1 cellular context compared by ENCODE assay signal in genomic region chr19:5961969-5962945, GRCh38.
TF ChIP-seq lines count a peak whose summit lies in the region.

No MANE protein-coding gene starts in this region.

TF ChIP-seq in HepG2, 621 proteins besides CTCF, POLR2A, EP300 and RAD21 (continues in another document):
- TF ChIP-seq ZKSCAN5 (CRISPR knock-in tag; IDR thresholded peaks at IDR 0.05) (no peak), ZNF281 (CRISPR knock-in tag; IDR thresholded peaks at IDR 0.05; ENCODE audit: borderline replicate concordance) (peak; percentile 75; the same call in 1 of the 2 replicates), KLF6 (CRISPR knock-in tag; IDR thresholded peaks at IDR 0.05) (peak; percentile 67; the same call in 1 of the 2 replicates), NCOA1 (CRISPR knock-in tag; IDR thresholded peaks at IDR 0.05) (peak; percentile 81; the same call in 1 of the 2 replicates), ZBTB38 (CRISPR knock-in tag; IDR thresholded peaks at IDR 0.05) (peak; percentile 97), ZNF768 (CRISPR knock-in tag; IDR thresholded peaks at IDR 0.05) (0 out of 2 replicates have a peak, but pooled peaks have one; percentile 35), HOXA5 (CRISPR knock-in tag; IDR thresholded peaks at IDR 0.05) (peak; percentile 66; the same call in 1 of the 2 replicates), ZNF3 (CRISPR knock-in tag; IDR thresholded peaks at IDR 0.05) (peak; percentile 26; the same call in 1 of the 2 replicates), GATAD2A (CRISPR knock-in tag; IDR thresholded peaks at IDR 0.05) (peak; percentile 98), ZNF10 (CRISPR knock-in tag; IDR thresholded peaks at IDR 0.05; ENCODE audit: borderline replicate concordance, low read depth) (no peak), ZBTB25 (CRISPR knock-in tag; IDR thresholded peaks at IDR 0.05) (peak; percentile 49), CCAR2 (optimal IDR thresholded peaks at IDR 0.05; ENCODE audit: low read depth, low read length) (peak; percentile 17), ZNF160 (CRISPR knock-in tag; IDR thresholded peaks at IDR 0.05) (0 out of 2 replicates have a peak, but pooled peaks have one; percentile 73), MEIS2 (CRISPR knock-in tag; IDR thresholded peaks at IDR 0.05) (peak; percentile 99), ZBTB46 (CRISPR knock-in tag; IDR thresholded peaks at IDR 0.05; ENCODE audit: borderline replicate concordance) (no peak), ONECUT2 (CRISPR knock-in tag; IDR thresholded peaks at IDR 0.05) (no peak), ZNF251 (CRISPR knock-in tag; IDR thresholded peaks at IDR 0.05) (no peak; the same call in 1 of the 2 replicates), ZFP1 (CRISPR knock-in tag; IDR thresholded peaks at IDR 0.05) (peak; percentile 66; the same call in 1 of the 2 replicates), ZMAT3 (CRISPR knock-in tag; conservative IDR thresholded peaks at IDR 0.05) (peak; percentile 77; the same call in 1 of the 2 replicates), ZBTB33 (CRISPR knock-in tag; IDR thresholded peaks at IDR 0.05) (peak; percentile 89), ATF6 (CRISPR knock-in tag; conservative IDR thresholded peaks at IDR 0.05) (no peak), RFX5 (IDR thresholded peaks at IDR 0.05; ENCODE audit: low read depth, low read length) (no peak), IRX3 (CRISPR knock-in tag; IDR thresholded peaks at IDR 0.05; ENCODE audit: borderline replicate concordance, low read depth) (peak; percentile 81; the same call in 1 of the 2 replicates), NR0B2 (CRISPR knock-in tag; IDR thresholded peaks at IDR 0.05) (no peak; the same call in 1 of the 2 replicates), TBP (CRISPR knock-in tag; IDR thresholded peaks at IDR 0.05) (no peak), NCOA2 (CRISPR knock-in tag; IDR thresholded peaks at IDR 0.05) (peak; percentile 88; the same call in 1 of the 2 replicates), ZSCAN31 (CRISPR knock-in tag; IDR thresholded peaks at IDR 0.05; ENCODE audit: low read depth) (peak; percentile 83), ZNF572 (CRISPR knock-in tag; IDR thresholded peaks at IDR 0.05) (no peak), HMGXB3 (CRISPR knock-in tag; IDR thresholded peaks at IDR 0.05; ENCODE audit: borderline replicate concordance) (0 out of 2 replicates have a peak, but pooled peaks have one; percentile 64), DBP (CRISPR knock-in tag; IDR thresholded peaks at IDR 0.05; ENCODE audit: not compliant biosample characterization) (peak; percentile 90), ZNF713 (CRISPR knock-in tag; IDR thresholded peaks at IDR 0.05) (peak; percentile 94), PHF20 (CRISPR knock-in tag; IDR thresholded peaks at IDR 0.05) (no peak; the same call in 1 of the 2 replicates), SALL2 (CRISPR knock-in tag; IDR thresholded peaks at IDR 0.05) (peak; percentile 42; the same call in 1 of the 2 replicates), ZNF569 (CRISPR knock-in tag; IDR thresholded peaks at IDR 0.05; ENCODE audit: borderline replicate concordance) (no peak), U2AF2 (IDR thresholded peaks at IDR 0.05; ENCODE audit: low read depth, low read length) (no peak), KLF13 (CRISPR knock-in tag; IDR thresholded peaks at IDR 0.05) (peak; percentile 81; the same call in 1 of the 2 replicates), ZFP36L1 (CRISPR knock-in tag; IDR thresholded peaks at IDR 0.05) (0 out of 2 replicates have a peak, but pooled peaks have one; percentile 44), NPAS2 (CRISPR knock-in tag; IDR thresholded peaks at IDR 0.05; ENCODE audit: borderline replicate concordance) (no peak), MTF1 (CRISPR knock-in tag; IDR thresholded peaks at IDR 0.05) (no peak), NFE2L1 (CRISPR knock-in tag; IDR thresholded peaks at IDR 0.05; ENCODE audit: borderline replicate concordance) (no peak), IRF1 (CRISPR knock-in tag; IDR thresholded peaks at IDR 0.05; ENCODE audit: low read depth) (no peak; the same call in 1 of the 2 replicates), MED8 (CRISPR knock-in tag; IDR thresholded peaks at IDR 0.05; ENCODE audit: insufficient replicate concordance) (peak; percentile 43), ZMYM2 (CRISPR knock-in tag; IDR thresholded peaks at IDR 0.05) (peak; percentile 90), KLF15 (CRISPR knock-in tag; IDR thresholded peaks at IDR 0.05; ENCODE audit: borderline replicate concordance) (no peak), HINFP (CRISPR knock-in tag; IDR thresholded peaks at IDR 0.05; ENCODE audit: low read depth) (peak; percentile 66), CEBPG (CRISPR knock-in tag; IDR thresholded peaks at IDR 0.05) (peak; percentile 10)
